18 cellular contexts compared by ENCODE assay signal in the genomic region with DNA sequence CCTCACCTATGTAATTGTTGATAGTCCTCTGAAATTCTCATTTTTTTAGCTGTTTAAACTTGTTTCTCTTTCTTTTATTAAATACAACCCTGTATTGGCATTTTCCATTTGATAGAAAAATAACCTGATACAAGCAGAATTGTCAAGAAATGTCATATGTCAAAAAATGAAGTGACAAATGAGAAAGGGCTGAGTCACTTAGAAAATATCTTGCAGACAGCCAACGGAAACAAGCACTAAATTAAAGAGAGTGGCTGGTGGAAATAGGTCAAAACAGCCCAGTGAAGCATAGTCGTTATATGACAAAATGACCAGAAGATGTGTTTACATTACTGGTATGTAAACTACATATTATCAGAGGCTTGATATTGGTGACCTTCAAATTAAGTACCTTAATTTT.
"Had no signal": no experiment of that assay in that cellular context is flagged by ENCODE, and none has a peak within 500 bp of the region (broad histone marks: within the 10 kb centered on the region; RNA-seq: fewer than 3 reads in every experiment).

No MANE protein-coding gene starts in this region.

- DNase-seq: activated CD4-positive, alpha-beta T cell treated with anti-CD3 and anti-CD28 coated beads for 4 hours; activated CD8-positive, alpha-beta memory T cell treated with anti-CD3 and anti-CD28 coated beads, Interleukin-2, amount 50 U/mL, for 48 hours; activated CD8-positive, alpha-beta T cell treated with anti-CD3 and anti-CD28 coated beads, Interleukin-2, amount 10 ng/mL, durations not matched to agents 7 days and 5 days; activated naive CD4-positive, alpha-beta T cell; caudate nucleus; colonic mucosa; effector CD4-positive, alpha-beta T cell; heart left ventricle; mammary epithelial cell; mucosa of descending colon; psoas muscle; sigmoid colon; stimulated activated CD4-positive, alpha-beta T cell treated with anti-CD3 and anti-CD28 coated beads, Interleukin-2, amount 100 ng/mL, for 24 hours; stimulated activated naive CD4-positive, alpha-beta T cell; substantia nigra; transverse colon; WERI-Rb-1 had no signal

- H3K27ac ChIP-seq: colonic mucosa, heart left ventricle, psoas muscle, sigmoid colon, transverse colon, WERI-Rb-1 had no signal

- H3K9me3 ChIP-seq: colonic mucosa, psoas muscle, sigmoid colon, transverse colon had no signal

- H3K4me3 ChIP-seq: colonic mucosa, heart left ventricle, mucosa of descending colon, psoas muscle, sigmoid colon, transverse colon had no signal

- ATAC-seq: activated CD8-positive, alpha-beta T cell treated with anti-CD3 and anti-CD28 coated beads, Interleukin-2, amount 10 ng/mL, durations not matched to agents 7 days and 5 days; heart left ventricle; mucosa of descending colon; natural killer cell treated with Interleukin-12 subunit alpha and Interleukin-12 subunit beta and Interleukin-15 and Interleukin-18, amount 100 ng/mL, for 72 hours; psoas muscle had no signal

- H3K36me3 ChIP-seq: colonic mucosa, heart left ventricle, sigmoid colon, transverse colon, WERI-Rb-1 had no signal

- H3K27me3 ChIP-seq: colonic mucosa, heart left ventricle, sigmoid colon, transverse colon had no signal

- H3K4me1 ChIP-seq: colonic mucosa, heart left ventricle, psoas muscle, sigmoid colon, transverse colon had no signal
